In genomic region chr7:131190146-131190545, GRCh38 we compare ENCODE assay signal across 13 cellular contexts.
DNase-seq lines count a peak whose midpoint lies in the region; ATAC-seq and TF ChIP-seq lines count a peak whose summit lies in the region.
"Had no signal": no experiment of that assay in that cellular context is flagged by ENCODE, and none has a peak within 500 bp of the region (broad histone marks: within the 10 kb centered on the region; RNA-seq: fewer than 3 reads in every experiment).

No MANE protein-coding gene starts in this region.

- H3K4me1 Mint-ChIP-seq in GM23338 (peaks cover 51% of the 10 kb centered on the region), endodermal cell (peaks cover 18% of the 10 kb centered on the region)

- peak overlapping the region; percentile 90 for H3K27ac ChIP-seq in GM23338 (ENCODE audit: low read depth)
- H3K27ac ChIP-seq in endodermal cell (ENCODE audit: low read depth, low read length) = no peak overlapping the region

- H3K9ac ChIP-seq in NT2/D1 (ENCODE audit: insufficient read length, low read depth) (no peak overlapping the region), endodermal cell (ENCODE audit: extremely low read depth, low read length, poor library complexity, severe bottlenecking) (no peak overlapping the region)

- H3F3A ChIP-seq in GM23338 (replicated peaks; ENCODE audit: low read depth) = no peaks in the 10 kb centered on the region

- H4K20me1 ChIP-seq in GM23338 (replicated peaks; ENCODE audit: insufficient read depth) = no peaks in the 10 kb centered on the region

- H3K4me1 ChIP-seq in GM23338 (ENCODE audit: insufficient read depth) (peaks cover 32% of the 10 kb centered on the region), NT2/D1 (ENCODE audit: insufficient read depth, insufficient read length) (peaks cover 2% of the 10 kb centered on the region), endodermal cell (ENCODE audit: control insufficient read depth, insufficient read depth, low read length) (peaks cover 6% of the 10 kb centered on the region)

- H3K4me2 ChIP-seq in GM23338 = peak overlapping the region; percentile 10

- H3K36me3 ChIP-seq in GM23338 (ENCODE audit: insufficient read depth) = no peaks in the 10 kb centered on the region
- H3K36me3 ChIP-seq in NT2/D1 (ENCODE audit: insufficient read depth, insufficient read length, low read length) = no peaks in the 10 kb centered on the region
- no peaks in the 10 kb centered on the region for H3K36me3 ChIP-seq in endodermal cell (ENCODE audit: control insufficient read depth, insufficient read depth, low read length)

- peak; percentile 95 for DNase-seq in GM23338 (ENCODE audit: low spot score)
- DNase-seq in NT2/D1 (ENCODE audit: low read depth, low spot score) = peak; percentile 58
- DNase-seq in endodermal cell = peak; percentile 84
- peak; percentile 57 for DNase-seq in pons (ENCODE audit: low spot score)
- DNase-seq in A172 (ENCODE audit: low spot score) = no peak
- DNase-seq: DMS 273 treated with DMSO at 0.1 percent for 48 hours; erythroblast; kidney glomerular epithelial cell; NCI-H526 treated with DMSO at 0.1 percent for 48 hours; stimulated activated naive B cell treated with anti-CD40 and anti-IgM and Interleukin-4, amounts not matched to agents 10 μg/mL and 1 μg/mL and 100 μg/mL, for 72 hours had no signal

- no peaks in the 10 kb centered on the region for H3K9me3 Mint-ChIP-seq in GM23338
- no peaks in the 10 kb centered on the region for H3K9me3 Mint-ChIP-seq in endodermal cell
- H3K9me3 Mint-ChIP-seq: stimulated activated naive B cell treated with anti-CD40 and anti-IgM and Interleukin-4, amounts not matched to agents 10 μg/mL and 1 μg/mL and 100 μg/mL, for 72 hours had no signal

- H3K27me3 Mint-ChIP-seq in GM23338 (ENCODE audit: insufficient read depth, low read depth, poor library complexity) = peaks cover 13% of the 10 kb centered on the region
- no peaks in the 10 kb centered on the region for H3K27me3 Mint-ChIP-seq in endodermal cell (ENCODE audit: insufficient read depth)
- H3K27me3 Mint-ChIP-seq: stimulated activated naive B cell treated with anti-CD40 and anti-IgM and Interleukin-4, amounts not matched to agents 10 μg/mL and 1 μg/mL and 100 μg/mL, for 72 hours had no signal

- H3K27me3 ChIP-seq in GM23338 (ENCODE audit: insufficient read depth) (no peaks in the 10 kb centered on the region), NT2/D1 (ENCODE audit: insufficient read depth, insufficient read length) (no peaks in the 10 kb centered on the region), endodermal cell (ENCODE audit: control insufficient read depth, insufficient read depth, low read length, poor library complexity, severe bottlenecking) (no peaks in the 10 kb centered on the region)

- no peak overlapping the region for H3K4me3 ChIP-seq in GM23338
- no peak overlapping the region for H3K4me3 ChIP-seq in NT2/D1 (ENCODE audit: insufficient read length, low read depth)
- no peak overlapping the region for H3K4me3 ChIP-seq in endodermal cell (ENCODE audit: low read length)
- H3K4me3 ChIP-seq: GM12878 had no signal

- H3K36me3 Mint-ChIP-seq in GM23338 (ENCODE audit: low read depth) (peaks cover 3% of the 10 kb centered on the region; the same call in 1 of the 3 replicates), endodermal cell (ENCODE audit: low read depth) (no peaks in the 10 kb centered on the region)
- H3K36me3 Mint-ChIP-seq: stimulated activated naive B cell treated with anti-CD40 and anti-IgM and Interleukin-4, amounts not matched to agents 10 μg/mL and 1 μg/mL and 100 μg/mL, for 72 hours had no signal

- H3K79me2 ChIP-seq in GM23338 (replicated peaks; ENCODE audit: insufficient read depth) = no peaks in the 10 kb centered on the region

- H3K27ac Mint-ChIP-seq in GM23338 = peak overlapping the region; percentile 95
- H3K27ac Mint-ChIP-seq in endodermal cell = peak overlapping the region; percentile 83

- no peak for TF ChIP-seq CTCF in GM23338 (conservative IDR thresholded peaks at IDR 0.05; ENCODE audit: low read depth in 2 of 2)
- TF ChIP-seq CTCF in endodermal cell (conservative IDR thresholded peaks at IDR 0.05) = no peak

- H3K9me2 ChIP-seq in GM23338 (ENCODE audit: insufficient read depth) = no peaks in the 10 kb centered on the region

- H3K4me3 Mint-ChIP-seq in GM23338 (peak overlapping the region; percentile 7; the same call in 1 of the 3 replicates), endodermal cell (no peak overlapping the region)

- ATAC-seq in GM23338 = peak; percentile 95
- ATAC-seq in HG02870 (IDR thresholded peaks at IDR 0.05; ENCODE audit: unreplicated experiment) = no peak
- ATAC-seq in HG03520 (IDR thresholded peaks at IDR 0.05; ENCODE audit: unreplicated experiment) = no peak
- ATAC-seq: GM12878 had no signal

- H3K9me3 ChIP-seq in NT2/D1 (ENCODE audit: insufficient read depth, low read length) (no peaks in the 10 kb centered on the region), endodermal cell (ENCODE audit: control insufficient read depth, low read length) (no peaks in the 10 kb centered on the region)

- no peak overlapping the region for H2AFZ ChIP-seq in GM23338

- 11 to 25% methylated on average over 1 to 2 of the region's 2 CpGs for WGBS in endodermal cell (ENCODE audit: insufficient coverage in 1 of 2, insufficient read length in 1 of 2), 2 experiments

TF ChIP-seq in GM23338, 12 proteins besides CTCF, POLR2A, EP300 and RAD21:
- TF ChIP-seq NANOG (IDR thresholded peaks at IDR 0.05; ENCODE audit: borderline replicate concordance) (peak; percentile 12; the same call in 1 of the 2 replicates), ZNF462 (CRISPR knock-in tag; IDR thresholded peaks at IDR 0.05) (peak; percentile 76; the same call in 1 of the 2 replicates), POLR2AphosphoS5 (IDR thresholded peaks at IDR 0.05; ENCODE audit: low read depth) (no peak), CREB1 (CRISPR knock-in tag; IDR thresholded peaks at IDR 0.05; ENCODE audit: low read depth) (0 out of 2 replicates have a peak, but pooled peaks have one; percentile 25), EZH2phosphoT487 (IDR thresholded peaks at IDR 0.05; ENCODE audit: unreplicated experiment) (no peak)
